ENCODE assay signal across 21 cellular contexts in genomic region chr2:186497928-186498327, GRCh38.
"Had no signal": no experiment of that assay in that cellular context is flagged by ENCODE, and none has a peak within 500 bp of the region (broad histone marks: within the 10 kb centered on the region; RNA-seq: fewer than 3 reads in every experiment).

No MANE protein-coding gene starts in this region.

- H3K4me3 Mint-ChIP-seq: neural crest cell had no signal

- H3K4me3 ChIP-seq: colonic mucosa, mucosa of descending colon, spleen, stomach, thoracic aorta had no signal

- H3K9me3 Mint-ChIP-seq: naive thymus-derived CD8-positive, alpha-beta T cell; neural crest cell had no signal

- H3K4me1 ChIP-seq: colonic mucosa had no signal

- H3K27me3 Mint-ChIP-seq: naive thymus-derived CD8-positive, alpha-beta T cell had no signal

- H3K36me3 ChIP-seq: colonic mucosa had no signal

- FAIRE-seq: islet of Langerhans had no signal

- H3K27me3 ChIP-seq: colonic mucosa, spleen, stomach had no signal

- H3K9me3 ChIP-seq: colonic mucosa, mucosa of descending colon, spleen, stomach, thoracic aorta had no signal

- H3K27ac ChIP-seq: colonic mucosa, spleen, stomach, thoracic aorta had no signal

- DNase-seq: colonic mucosa; dermis blood vessel endothelial cell; foreskin melanocyte; head of caudate nucleus; hippocampal formation; kidney glomerular epithelial cell; mucosa of descending colon; naive thymus-derived CD8-positive, alpha-beta T cell; posterior cingulate gyrus; spleen; stimulated activated CD4-positive, alpha-beta T cell treated with anti-CD3 and anti-CD28 coated beads, Interleukin-15, amount 100 ng/mL, for 24 hours; stimulated activated CD4-positive, alpha-beta T cell treated with anti-CD3 and anti-CD28 coated beads, Interleukin-1b, Interleukin-23, amount 100 ng/mL, for 48 hours; stimulated activated CD4-positive, alpha-beta T cell treated with anti-CD3 and anti-CD28 coated beads, Interleukin-4, amount 100 ng/mL, for 4 hours; stimulated activated naive CD4-positive, alpha-beta T cell; stomach; substantia nigra; trophoblast cell had no signal

- ATAC-seq: mucosa of descending colon; naive thymus-derived CD8-positive, alpha-beta T cell; sciatic nerve had no signal
